In the genomic region with DNA sequence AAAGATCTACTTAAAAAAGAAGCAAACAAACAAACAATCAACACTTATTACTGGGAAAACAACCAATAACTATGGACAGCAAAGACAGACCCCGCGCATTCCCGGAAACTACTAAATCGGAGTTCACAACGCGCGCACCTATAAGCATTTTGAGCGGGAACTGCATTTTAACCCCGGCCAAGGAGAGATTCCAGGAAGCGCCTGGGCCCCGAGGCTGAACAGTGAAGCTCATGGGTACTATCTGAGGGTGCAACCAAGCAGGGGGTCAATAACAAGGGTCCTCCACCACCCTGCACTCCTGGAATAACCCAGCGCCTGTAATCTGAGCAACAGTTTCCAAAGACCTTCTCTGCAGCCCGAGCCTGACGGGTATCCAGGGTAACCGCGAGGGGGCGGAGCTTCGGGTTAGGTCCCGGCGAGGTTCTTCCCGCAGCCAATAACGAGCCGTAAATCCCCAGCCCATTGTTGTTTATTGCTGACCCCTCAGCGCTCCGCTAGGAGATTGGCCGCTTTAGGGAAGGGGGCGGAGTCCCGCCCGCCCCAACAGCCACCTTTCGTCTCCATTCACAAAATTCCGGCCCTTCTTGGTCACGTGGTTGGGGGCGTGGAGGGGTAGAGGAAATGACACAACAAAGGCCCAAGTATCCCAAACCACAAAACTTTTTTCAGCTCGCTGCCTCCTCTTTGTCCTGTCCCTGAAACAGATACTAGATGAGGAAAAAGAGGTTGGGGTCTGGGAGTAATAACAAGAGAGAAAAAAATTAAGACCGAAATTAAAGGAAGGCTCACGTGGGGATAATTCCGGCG, we compare ENCODE assay signal across 8 cellular contexts. TPM values are rescaled to one million over a fixed set of nuclear protein-coding genes. Genes with fewer than 3 reads are reported as not detected.
DNase-seq lines count a peak whose midpoint lies in the region; ATAC-seq, FAIRE-seq and TF ChIP-seq lines count a peak whose summit lies in the region.

No MANE protein-coding gene starts in this region.

- no peaks in the 10 kb centered on the region for H3K4me1 Mint-ChIP-seq in T-helper 17 cell

- CTCF ChIA-PET in GM12878 (lab: Yijun Ruan, JAX): interaction anchor here (0.9 to 1.0 kb wide), 2 partner anchors 10 to 13 kb away, joined by 3 read pairs; no protein-coding TSS in a partner anchor

- no peaks in the 10 kb centered on the region; a peak in 2 of 4 replicates for H3K27me3 ChIP-seq in GM12878 (replicated peaks in 1 of 2; ENCODE audit: control insufficient read depth in 2 of 2, insufficient read depth in 2 of 2, low read length in 1 of 2)
- no peaks in the 10 kb centered on the region for H3K27me3 ChIP-seq in aorta (ENCODE audit: control insufficient read depth in 1 of 2, insufficient read depth in 2 of 2, low read length in 1 of 2)

- no peaks in the 10 kb centered on the region for H3K36me3 Mint-ChIP-seq in T-helper 17 cell (ENCODE audit: low read depth)

- no peaks in the 10 kb centered on the region for H4K20me1 ChIP-seq in GM12878 (ENCODE audit: control insufficient read depth, insufficient read depth)

- H3K79me2 ChIP-seq in GM12878 (ENCODE audit: control insufficient read depth, insufficient read depth, low read length): no peaks in the 10 kb centered on the region

- no peaks in the 10 kb centered on the region for H3K4me1 ChIP-seq in GM12878 (ENCODE audit: control insufficient read depth, insufficient read depth, low read length)
- H3K4me1 ChIP-seq in aorta (ENCODE audit: control insufficient read depth in 1 of 2, insufficient read depth in 2 of 2, low read length in 2 of 2): no peaks in the 10 kb centered on the region

- H3K36me3 ChIP-seq in GM12878 (ENCODE audit: control insufficient read depth in 2 of 2, insufficient read depth in 2 of 2, low read length in 1 of 2): no peaks in the 10 kb centered on the region
- H3K36me3 ChIP-seq in aorta (ENCODE audit: control insufficient read depth in 1 of 2, insufficient read depth in 2 of 2, low read length in 1 of 2): no peaks in the 10 kb centered on the region

- H3K4me3 Mint-ChIP-seq in T-helper 17 cell: no peak overlapping the region

- H3K9ac ChIP-seq in GM12878 (ENCODE audit: control insufficient read depth, insufficient read depth, low read length): no peak overlapping the region

- H3K27me3 Mint-ChIP-seq in T-helper 17 cell: peaks cover 1% of the 10 kb centered on the region

- in situ Hi-C loops in GM12878 (cut with MboI): no loop called here

- ATAC-seq in HG02642 (IDR thresholded peaks at IDR 0.05; ENCODE audit: poor library complexity, unreplicated experiment) (peak; percentile 86), T-helper 17 cell (peak; percentile 75), GM12878 (peak; percentile 84), aorta (ENCODE audit: low FRiP score) (peak; percentile 96)

- RAD21 ChIA-PET in GM12878 (lab: Charles Lee; ENCODE audit: unreplicated experiment): interaction anchor here (1.2 to 2.1 kb wide), 2 partner anchors 11 to 13 kb away, joined by 3 to 6 read pairs; no protein-coding TSS in a partner anchor

- H2AFZ ChIP-seq in GM12878 (ENCODE audit: control insufficient read depth, low read depth, low read length): peak overlapping the region; percentile 40

- H3K27ac ChIP-seq in GM12878 (ENCODE audit: control insufficient read depth, insufficient read depth) (no peak overlapping the region), aorta (ENCODE audit: low read depth in 1 of 2, low read length in 2 of 2) (peak overlapping the region; percentile 87 to 92)

- peak overlapping the region; percentile 24 for H3K4me2 ChIP-seq in GM12878 (ENCODE audit: control insufficient read depth, insufficient read depth)

- H3K9me3 ChIP-seq in T-helper 17 cell (ENCODE audit: control insufficient read depth, low read length, poor library complexity, severe bottlenecking) (no peaks in the 10 kb centered on the region), GM12878 (replicated peaks; ENCODE audit: control insufficient read depth, insufficient read depth, low read length) (no peaks in the 10 kb centered on the region; the same call in 2 of the 3 replicates), aorta (ENCODE audit: control insufficient read depth, low read length) (no peaks in the 10 kb centered on the region)

- no peak overlapping the region for H3K27ac Mint-ChIP-seq in T-helper 17 cell

- TF ChIP-seq CTCF in GM12878 (IDR thresholded peaks at IDR 0.05 in 2 of 3, conservative IDR thresholded peaks at IDR 0.05 in 1 of 3; ENCODE audit: control insufficient read depth in 2 of 3, extremely low read depth in 1 of 3, insufficient read depth in 1 of 3, low read depth in 3 of 3, low read length in 3 of 3): no peak

- SMC1A ChIA-PET in GM12878 (lab: Charles Lee; ENCODE audit: uncharacterized antibody, unreplicated experiment): interaction anchor here (0.7 to 1.4 kb wide), 3 partner anchors 9 to 1781 kb away, joined by 3 to 5 read pairs (median 3); no protein-coding TSS in a partner anchor

- TF ChIP-seq EP300 in GM12878 (IDR thresholded peaks at IDR 0.05; ENCODE audit: borderline replicate concordance in 1 of 2, control insufficient read depth in 1 of 2, low read depth in 2 of 2, low read length in 2 of 2): no peak

- H3K4me3 ChIP-seq in GM12878: peak overlapping the region; percentile 36; the same call in 1 of the 2 replicates
- H3K4me3 ChIP-seq in aorta (ENCODE audit: low read length in 2 of 2): peak overlapping the region; percentile 54 to 78

- FAIRE-seq in GM12878 (lab: Jason Lieb, UNC): no peak

- no peak for TF ChIP-seq RAD21 in GM12878 (IDR thresholded peaks at IDR 0.05; ENCODE audit: insufficient read depth, low read depth, low read length)

- intact Hi-C loops in GM12878 (cut with micrococcal nuclease; ENCODE audit: unreplicated experiment): no loop called here
- intact Hi-C loops in aorta (cut with DNase I): loop anchor here in 1 of 2 donors (5.0 kb wide), 1 partner anchor 64 kb away; no protein-coding TSS in a partner anchor

- TF ChIP-seq POLR2A in GM12878 (IDR thresholded peaks at IDR 0.05; ENCODE audit: low read depth, low read length): no peak

- 15% methylated on average over 38 of the region's 38 CpGs for WGBS in GM12878 (ENCODE audit: insufficient coverage, insufficient replicate concordance, low lambda C conversion rate, missing lambda C conversion rate)
- 0% methylated on average over 38 of the region's 38 CpGs for WGBS in aorta, 2 donors

- POLR2A ChIA-PET in GM12878 (lab: Charles Lee): no interaction called here

- BruUV-seq in GM12878 (replicated peaks; lab: Mats Ljungman, UMichigan): no TSS peak

- DNase-seq in GM03348 (ENCODE audit: low spot score): peak; percentile 96
- peak; percentile 99 for DNase-seq in NCI-H146 (lab: John Stamatoyannopoulos, UW)
- DNase-seq in T-helper 17 cell: peak; percentile 16 to 56 (median 44)
- peak; percentile 13 for DNase-seq in GM12878 (ENCODE audit: low read depth, low spot score)
- DNase-seq in hippocampal formation (lab: John Stamatoyannopoulos, UW): peak; percentile 89 to 94
- DNase-seq in pulmonary artery endothelial cell (ENCODE audit: low read depth, low spot score): peak; percentile 89
- DNase-seq in aorta: peak; percentile 97

TF ChIP-seq in GM12878, 131 proteins besides CTCF, POLR2A, EP300 and RAD21:
- TF ChIP-seq RFX5 (IDR thresholded peaks at IDR 0.05; ENCODE audit: low read depth, low read length) (no peak), BHLHE40 (IDR thresholded peaks at IDR 0.05; ENCODE audit: borderline replicate concordance in 1 of 2, low read depth in 2 of 2, low read length in 1 of 2) (0 out of 4 replicates have a peak, but pooled peaks of 1 of the 2 experiments have one; percentile 28), RUNX3 (IDR thresholded peaks at IDR 0.05; ENCODE audit: low read length) (0 out of 2 replicates have a peak, but pooled peaks have one; percentile 17), YBX1 (IDR thresholded peaks at IDR 0.05) (no peak), SUPT20H (IDR thresholded peaks at IDR 0.05; ENCODE audit: borderline replicate concordance, control insufficient read depth, low read depth, low read length) (no peak), ZNF207 (IDR thresholded peaks at IDR 0.05; ENCODE audit: borderline replicate concordance) (no peak), SMC3 (IDR thresholded peaks at IDR 0.05; ENCODE audit: borderline replicate concordance, low read length) (no peak), RAD51 (IDR thresholded peaks at IDR 0.05) (peak; percentile 93), DPF2 (IDR thresholded peaks at IDR 0.05) (0 out of 2 replicates have a peak, but pooled peaks have one; percentile 4), ASH2L (IDR thresholded peaks at IDR 0.05; ENCODE audit: borderline replicate concordance, low read depth) (no peak)
TF ChIP-seq in GM12878: peak in this region for 4.

RNA-seq across cellular contexts. Expression of a gene that starts 1.7 kb away (rescaled TPM):
- under 1 TPM in 1 of 2 donors, not detected in 1; 0.55 TPM for total RNA-seq in T-helper 17 cell
- total RNA-seq in GM12878 (2013; cell fraction: nucleolus; rRNA removed): 12.6 and 14.2 TPM in 2 replicates
- total RNA-seq in GM12878 (2014; rRNA removed): 0.71 TPM in 1 of 2 replicates, not detected in the other
- not detected in 2 replicates for total RNA-seq in GM12878 (2014; rRNA removed; fragmentation: Illumina TruSeq; extraction: Trizol)
- total RNA-seq in GM12878 (2021): 0.13 and 0.28 TPM in 2 replicates
- not detected for polyA plus RNA-seq in GM12878 (2011; ENCODE audit: low read depth)
- 5.3 and 9.3 TPM in 2 replicates for polyA plus RNA-seq in GM12878 (2011; rRNA removed)
- polyA plus RNA-seq in GM12878 (2011; cell fraction: cytosol; rRNA removed): 9.9 and 10.7 TPM in 2 replicates
- polyA plus RNA-seq in GM12878 (2011; cell fraction: nucleus; rRNA removed): 9.5 and 15.3 TPM in 2 replicates
- not detected in 2 replicates for polyA plus RNA-seq in GM12878 (2012)
- 0.03 TPM in 1 of 2 replicates, not detected in the other for polyA plus RNA-seq in GM12878 (2014; fragmentation: Illumina TruSeq; extraction: Trizol)
- under 1 TPM in 1 of 2 experiments, not detected in 1; 0.05 TPM for polyA plus RNA-seq in GM12878 (2014; fragmentation: Nextera tagmentation; extraction: Ambion mirVana)
- not detected in 2 replicates for polyA plus RNA-seq in GM12878 (2014; rRNA removed)
- under 1 TPM; 0.03 to 0.28 TPM for polyA plus RNA-seq in GM12878 (2016; fragmentation: Nextera tagmentation; extraction: Ambion mirVana)
- polyA minus RNA-seq in GM12878 (2011; rRNA and poly(A)+ RNA removed): 12.0 and 14.0 TPM in 2 replicates
- polyA minus RNA-seq in GM12878 (2011; cell fraction: cytosol; rRNA and poly(A)+ RNA removed): 3.7 and 4.7 TPM in 2 replicates
- polyA minus RNA-seq in GM12878 (2011; cell fraction: nucleus; rRNA and poly(A)+ RNA removed): 6.5 and 20.4 TPM in 2 replicates
- total RNA-seq in pulmonary artery endothelial cell: 3.2 and 8.1 TPM in 2 replicates
- total RNA-seq in aorta: 10 to 100 TPM in 1 of 2 donors, 1 to 10 TPM in 1; 6.5 to 15.1 TPM
- 1 to 10 TPM; 7.1 to 9.7 TPM for polyA plus RNA-seq in aorta

Comparison
In these comparisons a context has a peak if more than half of its experiments do, and no peak if none do; other contexts are left out.
1. DNase-seq: peak in every context shown above with its lines; median percentile 99 in NCI-H146; 97 in aorta; 96 in GM03348; 92 in hippocampal formation; 89 in pulmonary artery endothelial cell; 44 in T-helper 17 cell; 13 in GM12878.